8 cellular contexts compared by ENCODE assay signal in the genomic region with DNA sequence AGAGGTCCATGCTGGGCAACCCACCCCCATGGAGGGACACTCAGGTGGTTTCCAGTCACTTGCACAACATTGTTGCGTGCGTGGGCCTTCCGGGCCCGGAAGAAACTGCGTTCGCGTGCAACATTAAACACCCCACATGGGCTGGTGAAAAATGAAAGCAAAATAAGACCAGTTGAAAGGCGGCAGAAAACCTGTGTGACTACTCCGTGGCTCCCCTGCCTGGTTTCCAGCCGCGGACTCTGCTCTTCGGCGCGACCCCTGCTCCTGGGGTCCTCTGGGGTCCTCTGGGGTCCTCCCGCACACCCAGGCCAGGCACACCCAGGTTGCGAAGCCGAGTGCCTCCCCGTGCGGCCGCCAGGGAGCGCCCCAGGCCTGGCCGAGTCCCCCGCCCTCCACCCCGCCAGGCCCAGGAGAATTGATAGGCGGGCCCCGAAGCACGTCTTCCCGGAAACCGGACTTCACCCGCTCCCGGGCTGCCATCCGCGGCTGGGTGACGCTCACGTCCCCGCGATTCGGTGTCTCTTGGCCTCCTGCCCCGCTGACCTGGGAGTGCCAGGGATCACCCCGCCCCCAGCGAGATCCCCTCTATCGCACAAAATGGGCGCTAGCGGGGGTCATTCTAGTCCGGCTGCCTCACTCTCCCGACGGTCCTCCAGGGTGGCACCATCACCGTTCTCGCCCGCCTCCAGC. TPM values are rescaled to one million over a fixed set of nuclear protein-coding genes. Genes with fewer than 3 reads are reported as not detected.
DNase-seq lines count a peak whose midpoint lies in the region; ATAC-seq and TF ChIP-seq lines count a peak whose summit lies in the region.

No MANE protein-coding gene starts in this region.

- peak overlapping the region; percentile 97 to 100 (median 99) for H3K27ac Mint-ChIP-seq in naive thymus-derived CD4-positive, alpha-beta T cell

- H3K4me3 Mint-ChIP-seq in naive thymus-derived CD4-positive, alpha-beta T cell, result peak overlapping the region; percentile 84 to 99 (median 93)

- no peaks in the 10 kb centered on the region for H4K20me1 ChIP-seq in DND-41 (ENCODE audit: insufficient read depth, low read length)
- no peaks in the 10 kb centered on the region for H4K20me1 ChIP-seq in MM.1S (ENCODE audit: insufficient read depth, low read length)

- H3K4me1 Mint-ChIP-seq in naive thymus-derived CD4-positive, alpha-beta T cell, result peaks cover 17 to 42% (median 40%) of the 10 kb centered on the region in 7 donors

- POLR2A ChIA-PET in naive thymus-derived CD4-positive, alpha-beta T cell (lab: Charles Lee), result interaction anchor here (0.7 to 1.2 kb wide), 3 partner anchors 9 to 42 kb away, joined by 3 to 8 read pairs (median 4); no protein-coding TSS in a partner anchor

- no peaks in the 10 kb centered on the region for H3K27me3 Mint-ChIP-seq in naive thymus-derived CD4-positive, alpha-beta T cell

- H3F3A ChIP-seq in MM.1S (ENCODE audit: insufficient read depth, low read length), result no peaks in the 10 kb centered on the region

- no peak overlapping the region for H3K9ac ChIP-seq in DND-41 (ENCODE audit: low read depth, low read length)
- peak overlapping the region; percentile 66 for H3K9ac ChIP-seq in MM.1S (ENCODE audit: low read length)
- H3K9ac ChIP-seq in endocrine pancreas (ENCODE audit: control insufficient read depth, insufficient read depth, low read length), result peak overlapping the region; percentile 82
- H3K9ac ChIP-seq in stomach smooth muscle (ENCODE audit: low read length in 2 of 2), result peak overlapping the region; percentile 42 to 45

- ATAC-seq in DND-41 (ENCODE audit: insufficient read depth, low read depth) (no peak; the same call in 2 of the 3 replicates), GM21717 (IDR thresholded peaks at IDR 0.05; ENCODE audit: unreplicated experiment) (peak; percentile 88)
- ATAC-seq in naive thymus-derived CD4-positive, alpha-beta T cell, result peak; percentile 92

- H3K36me3 ChIP-seq in DND-41 (ENCODE audit: insufficient read depth, low read length) (no peaks in the 10 kb centered on the region), MM.1S (replicated peaks; ENCODE audit: insufficient read depth, low read length) (no peaks in the 10 kb centered on the region), endocrine pancreas (ENCODE audit: control insufficient read depth, insufficient read depth, low read length) (no peaks in the 10 kb centered on the region), stomach smooth muscle (ENCODE audit: control insufficient read depth in 2 of 2, insufficient read depth in 2 of 2, low read length in 2 of 2) (no peaks in the 10 kb centered on the region)
- no peaks in the 10 kb centered on the region for H3K36me3 ChIP-seq in naive thymus-derived CD4-positive, alpha-beta T cell (ENCODE audit: control insufficient read depth in 2 of 3, insufficient read depth in 3 of 3, low read length in 3 of 3)

- TF ChIP-seq CTCF in DND-41 (IDR thresholded peaks at IDR 0.05; ENCODE audit: borderline replicate concordance, extremely low read depth, low read length, poor library complexity, severe bottlenecking) (no peak), MM.1S (IDR thresholded peaks at IDR 0.05; ENCODE audit: low read length) (peak; percentile 81)

- H3K4me2 ChIP-seq in DND-41 (ENCODE audit: insufficient read depth, low read length), result 0 out of 2 replicates have a peak overlapping the region, but pooled peaks have one; percentile 27
- peak overlapping the region; percentile 99 for H3K4me2 ChIP-seq in MM.1S (ENCODE audit: low read depth, low read length)

- H3K9me3 ChIP-seq in DND-41 (ENCODE audit: insufficient read depth, low read length, severe bottlenecking) (no peaks in the 10 kb centered on the region), MM.1S (replicated peaks; ENCODE audit: insufficient read depth, low read length) (no peaks in the 10 kb centered on the region), endocrine pancreas (ENCODE audit: control insufficient read depth, low read length) (no peaks in the 10 kb centered on the region), stomach smooth muscle (ENCODE audit: control insufficient read depth in 2 of 2, low read length in 2 of 2) (no peaks in the 10 kb centered on the region)
- H3K9me3 ChIP-seq in naive thymus-derived CD4-positive, alpha-beta T cell (ENCODE audit: control insufficient read depth in 2 of 3, low read length in 3 of 3), result no peaks in the 10 kb centered on the region

- H2AFZ ChIP-seq in DND-41 (ENCODE audit: low read depth, low read length) (no peak overlapping the region), MM.1S (ENCODE audit: low read length) (peak overlapping the region; percentile 100)

- peaks cover 0 to 9% (median 4%) of the 10 kb centered on the region in 5 donors for H3K36me3 Mint-ChIP-seq in naive thymus-derived CD4-positive, alpha-beta T cell

- H3K4me1 ChIP-seq in DND-41 (ENCODE audit: insufficient read depth, low read length) (no peaks in the 10 kb centered on the region), MM.1S (ENCODE audit: low read length) (no peaks in the 10 kb centered on the region), endocrine pancreas (ENCODE audit: control insufficient read depth, insufficient read depth, low read length) (no peaks in the 10 kb centered on the region), stomach smooth muscle (ENCODE audit: control insufficient read depth, insufficient read depth, low read length) (peaks cover 3% of the 10 kb centered on the region)
- peaks cover 13 to 28% of the 10 kb centered on the region in 2 donors for H3K4me1 ChIP-seq in naive thymus-derived CD4-positive, alpha-beta T cell (ENCODE audit: control insufficient read depth in 2 of 2, insufficient read depth in 2 of 2, low read length in 2 of 2)

- no peak overlapping the region for H3K27ac ChIP-seq in DND-41 (ENCODE audit: low read length)
- H3K27ac ChIP-seq in MM.1S (ENCODE audit: low read length), result no peak overlapping the region
- H3K27ac ChIP-seq in naive thymus-derived CD4-positive, alpha-beta T cell (ENCODE audit: low read depth, low read length), result peak overlapping the region; percentile 82
- H3K27ac ChIP-seq in stomach smooth muscle (ENCODE audit: low read length), result no peak overlapping the region

- no peaks in the 10 kb centered on the region for H3K9me3 Mint-ChIP-seq in naive thymus-derived CD4-positive, alpha-beta T cell

- intact Hi-C loops in naive thymus-derived CD4-positive, alpha-beta T cell (cut with micrococcal nuclease), result loop anchor here (1.0 to 10.0 kb wide), 6 partner anchors 25 to 1091 kb away; a partner anchor contains a TSS

- H3K4me3 ChIP-seq in DND-41 (ENCODE audit: low read depth in 1 of 2, low read length in 2 of 2), result no peak overlapping the region
- H3K4me3 ChIP-seq in MM.1S (ENCODE audit: low read length), result peak overlapping the region; percentile 75
- H3K4me3 ChIP-seq in endocrine pancreas (ENCODE audit: control insufficient read depth, insufficient read depth, low read length), result peak overlapping the region; percentile 70
- peak overlapping the region; percentile 59 for H3K4me3 ChIP-seq in naive thymus-derived CD4-positive, alpha-beta T cell (ENCODE audit: low read length)
- H3K4me3 ChIP-seq in stomach smooth muscle (ENCODE audit: low read length in 2 of 2), result peak overlapping the region; percentile 66 to 72

- no peaks in the 10 kb centered on the region for H3K79me2 ChIP-seq in DND-41 (ENCODE audit: insufficient read depth, low read length)
- no peaks in the 10 kb centered on the region for H3K79me2 ChIP-seq in MM.1S (ENCODE audit: low read length)

- H3K27me3 ChIP-seq in DND-41 (ENCODE audit: insufficient read depth, low read length, poor library complexity), result no peaks in the 10 kb centered on the region
- no peaks in the 10 kb centered on the region for H3K27me3 ChIP-seq in MM.1S (replicated peaks; ENCODE audit: insufficient read depth, low read length)
- no peaks in the 10 kb centered on the region for H3K27me3 ChIP-seq in endocrine pancreas (ENCODE audit: control insufficient read depth, insufficient read depth, low read length)
- no peaks in the 10 kb centered on the region for H3K27me3 ChIP-seq in naive thymus-derived CD4-positive, alpha-beta T cell (ENCODE audit: control insufficient read depth in 2 of 2, insufficient read depth in 2 of 2, low read length in 2 of 2)
- H3K27me3 ChIP-seq in stomach smooth muscle (ENCODE audit: control insufficient read depth in 1 of 2, insufficient read depth in 2 of 2, low read length in 2 of 2), result no peaks in the 10 kb centered on the region

- H3K9me2 ChIP-seq in MM.1S (replicated peaks; ENCODE audit: insufficient read depth, low read length), result no peaks in the 10 kb centered on the region

- CTCF ChIA-PET in naive thymus-derived CD4-positive, alpha-beta T cell (lab: Charles Lee), result interaction anchor here (0.6 to 1.5 kb wide), 3 partner anchors 25 to 160 kb away, joined by 3 to 9 read pairs (median 5); no protein-coding TSS in a partner anchor

- DNase-seq in DND-41, result no peak
- peak; percentile 77 for DNase-seq in MM.1S
- peak; percentile 59 to 65 for DNase-seq in activated CD4-positive, alpha-beta T cell treated with anti-CD3 and anti-CD28 coated beads, Interleukin-2, amount 50 U/mL, for 4 hours
- peak; percentile 64 to 82 (median 78) for DNase-seq in naive thymus-derived CD4-positive, alpha-beta T cell
- no peak for DNase-seq in Ammon's horn (ENCODE audit: low spot score)

RNA-seq across cellular contexts. Expression of a gene that starts 1.9 kb away (rescaled TPM):
- total RNA-seq in naive thymus-derived CD4-positive, alpha-beta T cell, result under 1 TPM; 0.10 to 0.51 (median 0.14) TPM
- polyA plus RNA-seq in naive thymus-derived CD4-positive, alpha-beta T cell, result not detected

Comparison
In these comparisons a context has a peak if more than half of its experiments do, and no peak if none do; other contexts are left out.
1. DNase-seq: peak in MM.1S (single experiment), activated CD4-positive, alpha-beta T cell treated with anti-CD3 and anti-CD28 coated beads, Interleukin-2, amount 50 U/mL, for 4 hours (2 of 2) and naive thymus-derived CD4-positive, alpha-beta T cell (9 of 9); none in DND-41 (single experiment) and Ammon's horn (single experiment).
2. H3K4me3 ChIP-seq: peak in MM.1S (single experiment), endocrine pancreas (single experiment), naive thymus-derived CD4-positive, alpha-beta T cell (single experiment) and stomach smooth muscle (2 of 2); none in DND-41 (0 of 2).